9 cellular contexts compared by ENCODE assay signal in the genomic region with DNA sequence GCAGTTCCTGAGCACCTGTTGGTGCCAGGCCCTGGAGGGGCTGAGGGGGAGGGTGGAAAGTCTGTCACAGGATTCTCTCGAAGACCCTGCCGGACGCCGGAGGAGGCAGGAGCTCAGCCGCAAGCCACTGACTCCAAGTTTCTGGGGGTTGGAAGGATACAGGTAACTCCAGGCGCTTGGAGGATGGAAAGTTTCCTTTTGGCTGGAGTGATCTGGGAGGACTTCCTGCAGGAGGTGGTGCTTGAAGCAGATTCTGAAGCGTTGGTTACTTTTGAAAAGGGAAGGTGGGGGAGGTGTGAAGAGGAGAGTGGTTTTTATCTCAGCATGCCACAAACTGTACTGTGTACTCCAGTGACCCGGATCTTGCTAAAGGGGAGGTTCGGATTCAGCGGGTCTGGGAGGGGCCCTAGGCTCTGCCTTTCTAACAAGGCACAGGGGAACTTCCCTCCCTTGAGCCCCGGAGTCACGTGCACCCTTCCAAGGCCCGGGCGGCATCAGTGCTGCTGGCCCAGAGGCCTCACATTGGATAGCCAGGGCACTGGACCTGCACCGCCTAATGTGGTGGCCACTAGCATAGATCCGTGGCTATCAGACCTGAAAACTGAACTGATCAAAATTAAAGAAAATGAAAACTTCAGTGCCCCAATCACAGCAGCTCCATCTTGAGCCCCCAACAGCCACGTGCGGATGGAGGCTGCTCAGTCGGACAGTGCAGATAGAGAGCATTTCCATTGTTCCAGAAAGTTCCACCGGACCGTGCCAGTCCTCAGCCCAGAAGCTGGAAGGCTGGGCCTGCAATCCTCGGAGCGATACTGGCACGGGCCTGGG. TPM values are rescaled to one million over a fixed set of nuclear protein-coding genes. Genes with fewer than 3 reads are reported as not detected.
A peak's percentile ranks its signal among the peaks of the same experiment; 100 is the strongest.
DNase-seq lines count a peak whose midpoint lies in the region; ATAC-seq, FAIRE-seq and TF ChIP-seq lines count a peak whose summit lies in the region.
"Had no signal": no experiment of that assay in that cellular context is flagged by ENCODE, and none has a peak within 500 bp of the region (broad histone marks: within the 10 kb centered on the region; RNA-seq: fewer than 3 reads in every experiment).

No MANE protein-coding gene starts in this region.

- H3K4me3 ChIP-seq in PC-9: no peak overlapping the region
- no peak overlapping the region for H3K4me3 ChIP-seq in upper lobe of right lung

- peak; percentile 36 for FAIRE-seq in GM12892 (lab: Jason Lieb, UNC)
- FAIRE-seq: endometrium had no signal

- 0 out of 2 replicates have a peak overlapping the region, but pooled peaks have one; percentile 34 for H3K27ac ChIP-seq in PC-9
- peak overlapping the region; percentile 55 for H3K27ac ChIP-seq in upper lobe of right lung

- H2AFZ ChIP-seq in PC-9: no peak overlapping the region

- CTCF ChIA-PET in PC-9 (lab: Charles Lee): no interaction called here

- ATAC-seq in HG02571 (IDR thresholded peaks at IDR 0.05; ENCODE audit: unreplicated experiment): peak; percentile 36
- ATAC-seq in left ventricle myocardium superior: peak; percentile 43
- ATAC-seq in upper lobe of right lung: peak; percentile 66

- H3K36me3 ChIP-seq in PC-9 (ENCODE audit: low read depth) (no peaks in the 10 kb centered on the region), upper lobe of right lung (no peaks in the 10 kb centered on the region)

- peaks cover 28% of the 10 kb centered on the region for H3K4me1 ChIP-seq in PC-9 (replicated peaks; ENCODE audit: insufficient read depth)
- peaks cover 78% of the 10 kb centered on the region for H3K4me1 ChIP-seq in upper lobe of right lung

- H3F3A ChIP-seq in PC-9 (ENCODE audit: insufficient read depth, low read depth): peaks cover 38% of the 10 kb centered on the region

- no peak for TF ChIP-seq POLR2A in GM12892 (IDR thresholded peaks at IDR 0.05; ENCODE audit: low read depth, low read length)

- H3K9me2 ChIP-seq in PC-9 (ENCODE audit: insufficient read depth): no peaks in the 10 kb centered on the region

- no TSS peak for BruUV-seq in PC-9 (replicated peaks; lab: Mats Ljungman, UMichigan)

- no peaks in the 10 kb centered on the region for H3K27me3 ChIP-seq in PC-9 (ENCODE audit: insufficient read depth, low read depth)
- no peaks in the 10 kb centered on the region for H3K27me3 ChIP-seq in upper lobe of right lung

- intact Hi-C loops in PC-9 (cut with micrococcal nuclease; ENCODE audit: unreplicated experiment) (no loop called here), left ventricle myocardium superior (cut with micrococcal nuclease) (no loop called here), upper lobe of right lung (cut with DNase I) (no loop called here)

- H3K9me3 ChIP-seq in PC-9 (ENCODE audit: insufficient read depth, low read depth): no peaks in the 10 kb centered on the region
- no peaks in the 10 kb centered on the region for H3K9me3 ChIP-seq in upper lobe of right lung

- H3K4me2 ChIP-seq in PC-9: peak overlapping the region; percentile 59

- DNase-seq in GM12892 (ENCODE audit: insufficient read length): peak; percentile 76
- DNase-seq in PC-9: no peak
- DNase-seq in left ventricle myocardium superior: peak; percentile 65
- DNase-seq in upper lobe of right lung: peak; percentile 81
- no peak for DNase-seq in NCI-H1436 (lab: John Stamatoyannopoulos, UW)
- DNase-seq in NCI-H526 treated with DMSO at 0.1 percent for 48 hours (lab: John Stamatoyannopoulos, UW): no peak
- DNase-seq in stimulated activated naive CD4-positive, alpha-beta T cell (lab: John Stamatoyannopoulos, UW): no peak

- H3K79me2 ChIP-seq in PC-9 (ENCODE audit: low read depth): peaks cover 88% of the 10 kb centered on the region

- H4K20me1 ChIP-seq in PC-9 (ENCODE audit: insufficient read depth): peaks cover 86% of the 10 kb centered on the region

- POLR2A ChIA-PET in PC-9 (lab: Charles Lee; ENCODE audit: unreplicated experiment): no interaction called here

- TF ChIP-seq CTCF in PC-9 (conservative IDR thresholded peaks at IDR 0.05) (no peak), upper lobe of right lung (IDR thresholded peaks at IDR 0.05) (no peak)

RNA-seq across cellular contexts. Expression of a gene that starts 42.2 kb away (rescaled TPM):
- polyA plus RNA-seq in GM12892 (2012; ENCODE audit: missing spikeins): 18.8 TPM
- total RNA-seq in PC-9 (2021): 60.0 and 83.5 TPM in 2 replicates
- 40.4 TPM for total RNA-seq in left ventricle myocardium superior
- total RNA-seq in upper lobe of right lung: 87.2 TPM

Comparison
In these comparisons a context has a peak if more than half of its experiments do, and no peak if none do; other contexts are left out.
1. DNase-seq: peak in GM12892 (single experiment), left ventricle myocardium superior (single experiment) and upper lobe of right lung (single experiment); none in PC-9 (0 of 2), NCI-H1436 (single experiment), NCI-H526 treated with DMSO at 0.1 percent for 48 hours (single experiment) and stimulated activated naive CD4-positive, alpha-beta T cell (0 of 6).
2. Peak in every context shown above with its lines, with median percentiles within 50 percentile points of each other: ATAC-seq.